25 cellular contexts compared by ENCODE assay signal in genomic region chrX:115356369-115356768, GRCh38.
"Had no signal": no experiment of that assay in that cellular context is flagged by ENCODE, and none has a peak within 500 bp of the region (broad histone marks: within the 10 kb centered on the region; RNA-seq: fewer than 3 reads in every experiment).

No MANE protein-coding gene starts in this region.

- ATAC-seq: activated T-cell treated with anti-CD3 and anti-CD28 coated beads, Interleukin-2, amount 50 U/mL, for 72 hours; effector memory CD8-positive, alpha-beta T cell; esophagus mucosa; naive thymus-derived CD4-positive, alpha-beta T cell; psoas muscle; stimulated activated naive CD8-positive, alpha-beta T cell treated with anti-CD3 and anti-CD28 coated beads, Interleukin-15, Interleukin-2, amounts not matched to agents 100 U/mL and 50 U/mL, for 24 hours had no signal

- H3K27ac Mint-ChIP-seq: activated CD4-positive, alpha-beta memory T cell treated with anti-CD3 and anti-CD28 coated beads for 36 hours; activated naive CD4-positive, alpha-beta T cell treated with anti-CD3 and anti-CD28 coated beads, Interleukin-2, amount 10 ng/mL, durations not matched to agents 7 days and 5 days; activated T-cell treated with anti-CD3 and anti-CD28 coated beads, Interleukin-2, amount 50 U/mL, for 72 hours; effector memory CD8-positive, alpha-beta T cell; immature natural killer cell; naive thymus-derived CD4-positive, alpha-beta T cell; neural progenitor cell had no signal

- FAIRE-seq: endothelial cell of umbilical vein, urothelium cell line had no signal

- H3K9me3 Mint-ChIP-seq: activated CD4-positive, alpha-beta memory T cell treated with anti-CD3 and anti-CD28 coated beads for 36 hours; activated naive CD4-positive, alpha-beta T cell treated with anti-CD3 and anti-CD28 coated beads, Interleukin-2, amount 10 ng/mL, durations not matched to agents 7 days and 5 days; activated T-cell treated with anti-CD3 and anti-CD28 coated beads, Interleukin-2, amount 50 U/mL, for 72 hours; brain; effector memory CD8-positive, alpha-beta T cell; immature natural killer cell; naive thymus-derived CD4-positive, alpha-beta T cell; neural progenitor cell had no signal

- H3K27me3 Mint-ChIP-seq: activated CD4-positive, alpha-beta memory T cell treated with anti-CD3 and anti-CD28 coated beads for 36 hours; activated naive CD4-positive, alpha-beta T cell treated with anti-CD3 and anti-CD28 coated beads, Interleukin-2, amount 10 ng/mL, durations not matched to agents 7 days and 5 days; brain; effector memory CD8-positive, alpha-beta T cell; naive thymus-derived CD4-positive, alpha-beta T cell had no signal

- H3K9me3 ChIP-seq: psoas muscle, right atrium auricular region, tibial nerve had no signal

- H3K36me3 ChIP-seq: neural progenitor cell, right atrium auricular region, tibial nerve had no signal

- H3K4me3 ChIP-seq: dorsolateral prefrontal cortex, neural progenitor cell, psoas muscle, right atrium auricular region, tibial nerve had no signal

- H3K9ac ChIP-seq: neural progenitor cell had no signal

- H3K4me3 Mint-ChIP-seq: activated CD4-positive, alpha-beta memory T cell treated with anti-CD3 and anti-CD28 coated beads for 36 hours; activated naive CD4-positive, alpha-beta T cell treated with anti-CD3 and anti-CD28 coated beads, Interleukin-2, amount 10 ng/mL, durations not matched to agents 7 days and 5 days; activated T-cell treated with anti-CD3 and anti-CD28 coated beads, Interleukin-2, amount 50 U/mL, for 72 hours; brain; effector memory CD8-positive, alpha-beta T cell; immature natural killer cell; naive thymus-derived CD4-positive, alpha-beta T cell; neural progenitor cell had no signal

- DNase-seq: activated CD4-positive, alpha-beta memory T cell treated with anti-CD3 and anti-CD28 coated beads for 36 hours; activated CD4-positive, alpha-beta T cell treated with anti-CD3 and anti-CD28 coated beads for 48 hours; activated effector memory CD4-positive, alpha-beta T cell treated with Interleukin-2 at 50 U/mL for 16 hours; activated naive CD4-positive, alpha-beta T cell treated with anti-CD3 and anti-CD28 coated beads, Interleukin-2, amount 10 ng/mL, durations not matched to agents 7 days and 5 days; activated T-cell treated with anti-CD3 and anti-CD28 coated beads, Interleukin-2, amount 50 U/mL, for 72 hours; anterior cingulate cortex; caudate nucleus; dorsolateral prefrontal cortex; effector memory CD8-positive, alpha-beta T cell; foreskin melanocyte; immature natural killer cell; mesendoderm; naive thymus-derived CD4-positive, alpha-beta T cell; psoas muscle; stimulated activated CD4-positive, alpha-beta T cell treated with anti-CD3 and anti-CD28 coated beads, Interleukin-12 subunit alpha, Interleukin-12 subunit beta, amount 100 ng/mL, for 4 hours; stimulated activated CD4-positive, alpha-beta T cell treated with anti-CD3 and anti-CD28 coated beads, Interleukin-4, amount 100 ng/mL, for 4 hours; stimulated activated naive CD8-positive, alpha-beta T cell treated with anti-CD3 and anti-CD28 coated beads, Interleukin-15, Interleukin-2, amounts not matched to agents 100 U/mL and 50 U/mL, for 24 hours; substantia nigra had no signal

- H3K36me3 Mint-ChIP-seq: activated CD4-positive, alpha-beta memory T cell treated with anti-CD3 and anti-CD28 coated beads for 36 hours; activated naive CD4-positive, alpha-beta T cell treated with anti-CD3 and anti-CD28 coated beads, Interleukin-2, amount 10 ng/mL, durations not matched to agents 7 days and 5 days; brain; immature natural killer cell; naive thymus-derived CD4-positive, alpha-beta T cell had no signal

- H3K4me1 ChIP-seq: neural progenitor cell, psoas muscle had no signal

- H3K4me1 Mint-ChIP-seq: activated naive CD4-positive, alpha-beta T cell treated with anti-CD3 and anti-CD28 coated beads, Interleukin-2, amount 10 ng/mL, durations not matched to agents 7 days and 5 days; immature natural killer cell; naive thymus-derived CD4-positive, alpha-beta T cell; neural progenitor cell had no signal

- H3K27me3 ChIP-seq: neural progenitor cell, right atrium auricular region had no signal

- H3K27ac ChIP-seq: dorsolateral prefrontal cortex, neural progenitor cell, psoas muscle had no signal
